Comparison of ENCODE assay signal across 20 cellular contexts in genomic region chr2:235677276-235677788, GRCh38.
DNase-seq lines count a peak whose midpoint lies in the region; ATAC-seq and TF ChIP-seq lines count a peak whose summit lies in the region.
"Had no signal": no experiment of that assay in that cellular context is flagged by ENCODE, and none has a peak within 500 bp of the region (broad histone marks: within the 10 kb centered on the region; RNA-seq: fewer than 3 reads in every experiment).

No MANE protein-coding gene starts in this region.

- peaks cover 2% of the 10 kb centered on the region for H3K27me3 Mint-ChIP-seq in glutamatergic neuron (ENCODE audit: unreplicated experiment)

- H3K4me3 ChIP-seq in AG10803 (ENCODE audit: low read length) (no peak overlapping the region), foreskin fibroblast (ENCODE audit: low read depth in 1 of 2, low read length in 2 of 2) (no peak overlapping the region)
- H3K4me3 ChIP-seq: BLaER1 treated with 17β-estradiol and CSF1 and Interleukin-3, amounts not matched to agents 10 nM and 100 nM; body of pancreas; upper lobe of left lung had no signal

- DNase-seq in AG10803 (ENCODE audit: low read depth) (peak; percentile 22), NCI-H226 (peak; percentile 84), glutamatergic neuron (peak; percentile 3), omental fat pad (ENCODE audit: low spot score) (no peak), GM20000 (ENCODE audit: low spot score) (no peak), foreskin fibroblast (no peak)
- DNase-seq: activated CD8-positive, alpha-beta memory T cell treated with anti-CD3 and anti-CD28 coated beads, Interleukin-2, amount 50 U/mL, for 48 hours; activated naive CD8-positive, alpha-beta T cell treated with anti-CD3 and anti-CD28 coated beads, Interleukin-2, amount 50 U/mL, for 24 hours; body of pancreas; cortex of kidney; H9; NCI-H1417 treated with DMSO at 0.1 percent for 48 hours; stimulated activated CD4-positive, alpha-beta T cell treated with anti-CD3 and anti-CD28 coated beads, Interleukin-4, amount 100 ng/mL, for 24 hours had no signal

- peaks cover 3% of the 10 kb centered on the region for H3K9me3 Mint-ChIP-seq in glutamatergic neuron (ENCODE audit: unreplicated experiment)
- H3K9me3 Mint-ChIP-seq: activated naive CD8-positive, alpha-beta T cell treated with anti-CD3 and anti-CD28 coated beads, Interleukin-2, amount 50 U/mL, for 24 hours; H9; IgD-negative memory B cell; stimulated activated naive CD8-positive, alpha-beta T cell treated with anti-CD3 and anti-CD28 coated beads, Interleukin-15, Interleukin-2, amounts not matched to agents 100 ng/mL and 50 ng/mL, for 24 hours had no signal

- H3K36me3 Mint-ChIP-seq in glutamatergic neuron (ENCODE audit: unreplicated experiment) = no peaks in the 10 kb centered on the region
- H3K36me3 Mint-ChIP-seq: IgD-negative memory B cell had no signal

- ATAC-seq in omental fat pad (ENCODE audit: low FRiP score) = peak; percentile 47
- no peak for ATAC-seq in GM21723 (IDR thresholded peaks at IDR 0.05; ENCODE audit: unreplicated experiment)
- no peak for ATAC-seq in HG03039 (IDR thresholded peaks at IDR 0.05; ENCODE audit: unreplicated experiment)
- ATAC-seq: activated naive CD8-positive, alpha-beta T cell treated with anti-CD3 and anti-CD28 coated beads, Interleukin-2, amount 50 U/mL, for 24 hours; body of pancreas; SK-N-SH treated with all-trans-retinoic acid at 6 μM for 48 hours had no signal

- peak overlapping the region; percentile 17 for H3K4me3 Mint-ChIP-seq in glutamatergic neuron (ENCODE audit: unreplicated experiment)
- H3K4me3 Mint-ChIP-seq: activated naive CD8-positive, alpha-beta T cell treated with anti-CD3 and anti-CD28 coated beads, Interleukin-2, amount 50 U/mL, for 24 hours; H9; IgD-negative memory B cell; stimulated activated naive CD8-positive, alpha-beta T cell treated with anti-CD3 and anti-CD28 coated beads, Interleukin-15, Interleukin-2, amounts not matched to agents 100 ng/mL and 50 ng/mL, for 24 hours had no signal

- TF ChIP-seq CTCF in AG10803 (conservative IDR thresholded peaks at IDR 0.05; ENCODE audit: low read length) = no peak
- TF ChIP-seq CTCF in glutamatergic neuron (IDR thresholded peaks at IDR 0.05; ENCODE audit: partially characterized antibody, unreplicated experiment) = no peak
- no peak for TF ChIP-seq CTCF in omental fat pad (IDR thresholded peaks at IDR 0.05)
- no peak for TF ChIP-seq CTCF in GM20000 (IDR thresholded peaks at IDR 0.05; ENCODE audit: extremely low read depth, missing control alignments)
- no peak for TF ChIP-seq CTCF in foreskin fibroblast (IDR thresholded peaks at IDR 0.05; ENCODE audit: low read depth, low read length)

- H3K4me1 Mint-ChIP-seq in glutamatergic neuron (ENCODE audit: low read depth, unreplicated experiment) = peaks cover 55% of the 10 kb centered on the region
- H3K4me1 Mint-ChIP-seq: activated naive CD8-positive, alpha-beta T cell treated with anti-CD3 and anti-CD28 coated beads, Interleukin-2, amount 50 U/mL, for 24 hours; IgD-negative memory B cell had no signal

- H3K27ac Mint-ChIP-seq in glutamatergic neuron (ENCODE audit: unreplicated experiment) = peak overlapping the region; percentile 2
- H3K27ac Mint-ChIP-seq: activated naive CD8-positive, alpha-beta T cell treated with anti-CD3 and anti-CD28 coated beads, Interleukin-2, amount 50 U/mL, for 24 hours; H9; stimulated activated naive CD8-positive, alpha-beta T cell treated with anti-CD3 and anti-CD28 coated beads, Interleukin-15, Interleukin-2, amounts not matched to agents 100 ng/mL and 50 ng/mL, for 24 hours had no signal

Comparison
In these comparisons a context has a peak if more than half of its experiments do, and no peak if none do; other contexts are left out.
1. DNase-seq: peak in AG10803 (single experiment), NCI-H226 (single experiment) and glutamatergic neuron (single experiment); none in omental fat pad (single experiment), GM20000 (single experiment) and foreskin fibroblast (0 of 2).